ENCODE assay signal across 11 cellular contexts in the genomic region with DNA sequence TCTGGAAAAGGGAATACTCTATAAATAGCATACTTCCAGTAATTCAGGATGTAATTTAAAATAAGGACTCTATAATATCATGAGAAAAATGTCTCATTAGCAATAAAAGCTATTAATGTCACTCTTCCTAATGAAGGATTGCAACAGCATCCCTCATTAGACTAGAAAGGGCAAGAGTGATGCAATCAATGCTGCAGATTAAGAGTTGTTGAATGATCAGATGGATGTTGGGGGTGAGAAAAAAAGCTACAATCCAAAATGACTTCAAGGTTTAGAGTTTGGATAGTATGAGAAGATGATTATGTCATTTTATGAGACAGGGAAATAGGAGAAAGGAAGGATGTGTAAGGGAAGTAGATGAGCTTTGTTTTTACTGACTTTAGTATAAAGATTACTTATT.
"Had no signal": no experiment of that assay in that cellular context is flagged by ENCODE, and none has a peak within 500 bp of the region (broad histone marks: within the 10 kb centered on the region; RNA-seq: fewer than 3 reads in every experiment).

No MANE protein-coding gene starts in this region.

- H3K4me2 ChIP-seq: GM23338 had no signal

- H3K27ac Mint-ChIP-seq: GM23338, H9, HFFc6 had no signal

- H3K9ac ChIP-seq: GM23248 had no signal

- DNase-seq: GM23248, GOT3, H7, H9, HCEC 1CT, HFFc6 had no signal

- H3K4me3 ChIP-seq: GM23248, GM23338, HAP-1 had no signal

- H3K36me3 ChIP-seq: HAP-1 had no signal

- H3K9me3 ChIP-seq: HAP-1 had no signal

- ATAC-seq: GM23338, HCT116 had no signal

- H3K4me3 Mint-ChIP-seq: GM23338, H9, HFFc6 had no signal

- H3K27ac ChIP-seq: GM23248 had no signal

- H3K4me1 ChIP-seq: HAP-1 had no signal

- H2AFZ ChIP-seq: GM23248, GM23338 had no signal

- H3K4me1 Mint-ChIP-seq: GM23338 had no signal

- FAIRE-seq: H1, H54 had no signal
